Comparison of ENCODE assay signal across 14 cellular contexts in the genomic region with DNA sequence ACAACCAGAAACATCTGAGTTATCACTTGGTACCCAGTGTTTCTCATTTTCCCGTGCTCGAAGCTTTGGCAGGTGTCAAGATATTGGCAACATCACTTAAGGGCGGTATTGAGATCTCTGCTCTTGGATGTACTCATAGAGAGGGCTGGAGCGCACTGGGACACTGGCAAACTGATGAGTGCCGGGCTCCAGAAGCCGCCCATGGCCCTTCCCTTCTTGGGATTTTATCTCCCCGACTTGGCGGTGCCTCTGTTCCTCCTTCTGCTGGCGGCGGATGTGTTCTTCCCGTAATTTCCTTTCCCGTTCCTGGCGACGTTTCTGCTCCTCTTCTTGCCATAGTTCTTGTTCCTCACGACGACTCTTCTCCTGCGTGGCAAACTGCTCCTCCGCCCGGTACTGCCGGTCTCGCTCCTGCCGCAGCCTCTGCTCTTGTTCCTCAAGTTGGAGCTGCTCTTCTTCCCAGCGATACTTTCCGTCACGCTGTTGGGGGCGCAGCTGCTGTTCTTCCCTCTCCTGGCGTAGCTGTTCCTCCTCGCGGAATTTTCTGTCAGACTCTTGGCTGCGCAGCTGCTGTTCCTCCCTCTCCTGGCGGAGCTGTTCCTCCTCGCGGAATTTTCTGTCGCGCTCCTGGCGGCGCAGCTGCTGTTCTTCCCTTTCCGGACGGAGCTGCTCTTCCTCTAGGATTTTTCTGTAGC. TPM values are rescaled to one million over a fixed set of nuclear protein-coding genes. Genes with fewer than 3 reads are reported as not detected.
A peak's percentile ranks its signal among the peaks of the same experiment; 100 is the strongest.
DNase-seq lines count a peak whose midpoint lies in the region; ATAC-seq and TF ChIP-seq lines count a peak whose summit lies in the region.
"Had no signal": no experiment of that assay in that cellular context is flagged by ENCODE, and none has a peak within 500 bp of the region (broad histone marks: within the 10 kb centered on the region; RNA-seq: fewer than 3 reads in every experiment).

No MANE protein-coding gene starts in this region.

- no peaks in the 10 kb centered on the region for H3K36me3 ChIP-seq in GM23338 (ENCODE audit: insufficient read depth)
- H3K36me3 ChIP-seq in left lung, result no peaks in the 10 kb centered on the region
- H3K36me3 ChIP-seq in Karpas-422 (ENCODE audit: insufficient read depth, low read length), result no peaks in the 10 kb centered on the region

- no peaks in the 10 kb centered on the region; the same call in 2 of the 3 replicates for H3K9me3 Mint-ChIP-seq in GM23338

- H3K4me3 ChIP-seq in AG10803 (ENCODE audit: low read length) (peak overlapping the region; percentile 47), GM23338 (peak overlapping the region; percentile 59), cardiac fibroblast (replicated peaks in 1 of 2; ENCODE audit: low read depth in 2 of 2, low read length in 2 of 2) (peak overlapping the region; percentile 28 to 36), left lung (peak overlapping the region in 1 of 2 donors; percentile 16), Karpas-422 (ENCODE audit: low read length) (no peak overlapping the region)

- no peak for TF ChIP-seq CTCF in AG10803 (conservative IDR thresholded peaks at IDR 0.05; ENCODE audit: low read length)
- TF ChIP-seq CTCF in GM23338 (conservative IDR thresholded peaks at IDR 0.05; ENCODE audit: low read depth in 2 of 2), result no peak; a peak in 2 of 4 replicates
- TF ChIP-seq CTCF in cardiac fibroblast (IDR thresholded peaks at IDR 0.05; ENCODE audit: low read depth, low read length), result no peak
- no peak for TF ChIP-seq CTCF in left lung (IDR thresholded peaks at IDR 0.05)

- no peak overlapping the region for H3K9ac ChIP-seq in Karpas-422 (ENCODE audit: low read length)

- H3K4me3 Mint-ChIP-seq in GM23338, result no peak overlapping the region

- peaks cover 0 to 4% of the 10 kb centered on the region in 2 donors for H3K9me3 ChIP-seq in left lung
- H3K9me3 ChIP-seq in Karpas-422 (ENCODE audit: low read length), result no peaks in the 10 kb centered on the region

- H3K4me2 ChIP-seq in GM23338, result peak overlapping the region; percentile 88
- no peak overlapping the region for H3K4me2 ChIP-seq in Karpas-422 (ENCODE audit: low read depth, low read length, poor library complexity, severe bottlenecking)

- H3K4me1 ChIP-seq in GM23338 (ENCODE audit: insufficient read depth) (peaks cover 7% of the 10 kb centered on the region; the same call in 1 of the 2 replicates), left lung (peaks cover 26 to 48% of the 10 kb centered on the region in 2 donors), Karpas-422 (ENCODE audit: low read length) (peaks cover 14% of the 10 kb centered on the region)

- H3F3A ChIP-seq in GM23338 (replicated peaks; ENCODE audit: low read depth), result peaks cover 44% of the 10 kb centered on the region

- H2AFZ ChIP-seq in GM23338, result peak overlapping the region; percentile 80
- H2AFZ ChIP-seq in Karpas-422 (ENCODE audit: low read length), result no peak overlapping the region

- H3K9me2 ChIP-seq in GM23338 (ENCODE audit: insufficient read depth) (no peaks in the 10 kb centered on the region), Karpas-422 (replicated peaks; ENCODE audit: insufficient read depth, low read length) (no peaks in the 10 kb centered on the region)

- H3K27ac Mint-ChIP-seq in GM23338, result no peak overlapping the region

- intact Hi-C loops in left lung (cut with DNase I), result no loop called here

- H3K79me2 ChIP-seq in GM23338 (replicated peaks; ENCODE audit: insufficient read depth), result no peaks in the 10 kb centered on the region
- no peaks in the 10 kb centered on the region for H3K79me2 ChIP-seq in Karpas-422 (ENCODE audit: low read length)

- H3K27ac ChIP-seq in GM23338 (ENCODE audit: low read depth) (no peak overlapping the region), left lung (no peak overlapping the region), Karpas-422 (ENCODE audit: low read length) (no peak overlapping the region)

- peaks cover 90% of the 10 kb centered on the region for H3K27me3 ChIP-seq in GM23338 (ENCODE audit: insufficient read depth)
- peaks cover 57 to 100% of the 10 kb centered on the region in 2 donors for H3K27me3 ChIP-seq in left lung
- H3K27me3 ChIP-seq in Karpas-422 (ENCODE audit: low read length), result no peaks in the 10 kb centered on the region

- ATAC-seq in GM23338, result peak; percentile 12
- no peak for ATAC-seq in left lung
- ATAC-seq: stimulated activated naive CD8-positive, alpha-beta T cell treated with anti-CD3 and anti-CD28 coated beads, Interleukin-15, Interleukin-2, amounts not matched to agents 100 U/mL and 50 U/mL, for 24 hours had no signal

- H3K4me1 Mint-ChIP-seq in GM23338, result peaks cover 8% of the 10 kb centered on the region; the same call in 2 of the 3 replicates

- peaks cover 3% of the 10 kb centered on the region for H3K27me3 Mint-ChIP-seq in GM23338 (ENCODE audit: insufficient read depth, low read depth, poor library complexity)

- no peaks in the 10 kb centered on the region for H4K20me1 ChIP-seq in GM23338 (replicated peaks; ENCODE audit: insufficient read depth)
- H4K20me1 ChIP-seq in Karpas-422 (ENCODE audit: insufficient read depth, low read depth, low read length), result no peaks in the 10 kb centered on the region

- H3K36me3 Mint-ChIP-seq in GM23338 (ENCODE audit: low read depth), result peaks cover 4% of the 10 kb centered on the region; the same call in 1 of the 3 replicates

- DNase-seq in AG10803 (ENCODE audit: low read depth), result no peak
- DNase-seq in GM23338 (ENCODE audit: low spot score), result peak; percentile 56
- no peak for DNase-seq in cardiac fibroblast (ENCODE audit: low read depth in 2 of 2)
- peak; percentile 30 to 42 for DNase-seq in left lung
- DNase-seq in HuH-7 (ENCODE audit: low spot score), result no peak
- DNase-seq in AG08396 (ENCODE audit: low spot score), result no peak
- no peak for DNase-seq in Karpas-422
- DNase-seq in KG1 (lab: John Stamatoyannopoulos, UW), result no peak
- DNase-seq: amniotic stem cell; DMS79 treated with DMSO at 0.1 percent for 48 hours; GOT3; NK-92 treated with Interleukin-12 subunit alpha and Interleukin-12 subunit beta, amount 100 ng/mL, for 24 hours; stimulated activated naive CD8-positive, alpha-beta T cell treated with anti-CD3 and anti-CD28 coated beads, Interleukin-15, Interleukin-2, amounts not matched to agents 100 U/mL and 50 U/mL, for 24 hours had no signal

TF ChIP-seq in GM23338, 12 proteins besides CTCF, POLR2A, EP300 and RAD21:
- no peak for TF ChIP-seq CREB1 (CRISPR knock-in tag; IDR thresholded peaks at IDR 0.05; ENCODE audit: low read depth)
- TF ChIP-seq EZH2phosphoT487 (IDR thresholded peaks at IDR 0.05; ENCODE audit: unreplicated experiment), result peak; percentile 58
- TF ChIP-seq NANOG (IDR thresholded peaks at IDR 0.05; ENCODE audit: borderline replicate concordance), result no peak
- no peak for TF ChIP-seq STAT1 (IDR thresholded peaks at IDR 0.05; ENCODE audit: unreplicated experiment)
- TF ChIP-seq, protein P1, sequence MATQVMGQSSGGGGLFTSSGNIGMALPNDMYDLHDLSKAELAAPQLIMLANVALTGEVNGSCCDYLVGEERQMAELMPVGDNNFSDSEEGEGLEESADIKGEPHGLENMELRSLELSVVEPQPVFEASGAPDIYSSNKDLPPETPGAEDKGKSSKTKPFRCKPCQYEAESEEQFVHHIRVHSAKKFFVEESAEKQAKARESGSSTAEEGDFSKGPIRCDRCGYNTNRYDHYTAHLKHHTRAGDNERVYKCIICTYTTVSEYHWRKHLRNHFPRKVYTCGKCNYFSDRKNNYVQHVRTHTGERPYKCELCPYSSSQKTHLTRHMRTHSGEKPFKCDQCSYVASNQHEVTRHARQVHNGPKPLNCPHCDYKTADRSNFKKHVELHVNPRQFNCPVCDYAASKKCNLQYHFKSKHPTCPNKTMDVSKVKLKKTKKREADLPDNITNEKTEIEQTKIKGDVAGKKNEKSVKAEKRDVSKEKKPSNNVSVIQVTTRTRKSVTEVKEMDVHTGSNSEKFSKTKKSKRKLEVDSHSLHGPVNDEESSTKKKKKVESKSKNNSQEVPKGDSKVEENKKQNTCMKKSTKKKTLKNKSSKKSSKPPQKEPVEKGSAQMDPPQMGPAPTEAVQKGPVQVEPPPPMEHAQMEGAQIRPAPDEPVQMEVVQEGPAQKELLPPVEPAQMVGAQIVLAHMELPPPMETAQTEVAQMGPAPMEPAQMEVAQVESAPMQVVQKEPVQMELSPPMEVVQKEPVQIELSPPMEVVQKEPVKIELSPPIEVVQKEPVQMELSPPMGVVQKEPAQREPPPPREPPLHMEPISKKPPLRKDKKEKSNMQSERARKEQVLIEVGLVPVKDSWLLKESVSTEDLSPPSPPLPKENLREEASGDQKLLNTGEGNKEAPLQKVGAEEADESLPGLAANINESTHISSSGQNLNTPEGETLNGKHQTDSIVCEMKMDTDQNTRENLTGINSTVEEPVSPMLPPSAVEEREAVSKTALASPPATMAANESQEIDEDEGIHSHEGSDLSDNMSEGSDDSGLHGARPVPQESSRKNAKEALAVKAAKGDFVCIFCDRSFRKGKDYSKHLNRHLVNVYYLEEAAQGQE (IDR thresholded peaks at IDR 0.05; ENCODE audit: unreplicated experiment), result no peak
- TF ChIP-seq ZNF114 (CRISPR knock-in tag; IDR thresholded peaks at IDR 0.05), result no peak
- TF ChIP-seq EZH2 (IDR thresholded peaks at IDR 0.05; ENCODE audit: low read depth, unreplicated experiment), result peak; percentile 74

RNA-seq across cellular contexts. Expression of a gene that starts 7.8 kb away (rescaled TPM):
- total RNA-seq in GM23338 (2014; rRNA removed; shearing (Covaris generic)), result 0.19 and 0.38 TPM in 2 replicates
- polyA plus RNA-seq in GM23338 (2016; fragmentation: Nextera tagmentation; extraction: Ambion mirVana), result 0.33 and 0.42 TPM in 2 replicates
- total RNA-seq in left lung, result under 1 TPM; 0.03 to 0.16 TPM
- not detected in 2 replicates for total RNA-seq in Karpas-422 (2014; rRNA removed; shearing (Covaris generic); ENCODE audit: low replicate concordance)
- total RNA-seq: myocyte had no signal

RNA-seq across cellular contexts. Expression of a gene that starts 18.6 kb away (rescaled TPM):
- total RNA-seq in GM23338 (2014; rRNA removed; shearing (Covaris generic)), result not detected in 2 replicates
- not detected in 2 replicates for polyA plus RNA-seq in GM23338 (2016; fragmentation: Nextera tagmentation; extraction: Ambion mirVana)
- not detected for total RNA-seq in left lung
- not detected in 2 replicates for total RNA-seq in Karpas-422 (2014; rRNA removed; shearing (Covaris generic); ENCODE audit: low replicate concordance)
- total RNA-seq: myocyte had no signal

RNA-seq across cellular contexts. Expression of a gene that starts 51.6 kb away (rescaled TPM):
- total RNA-seq in GM23338 (2014; rRNA removed; shearing (Covaris generic)), result not detected in 2 replicates
- polyA plus RNA-seq in GM23338 (2016; fragmentation: Nextera tagmentation; extraction: Ambion mirVana), result not detected in 2 replicates
- not detected for total RNA-seq in left lung
- total RNA-seq in Karpas-422 (2014; rRNA removed; shearing (Covaris generic); ENCODE audit: low replicate concordance), result not detected in 2 replicates

Comparison
In these comparisons a context has a peak if more than half of its experiments do, and no peak if none do; other contexts are left out.
1. DNase-seq: peak in GM23338 (single experiment) and left lung (2 of 2); none in AG10803 (single experiment), cardiac fibroblast (0 of 2), HuH-7 (single experiment), AG08396 (single experiment), Karpas-422 (single experiment) and KG1 (single experiment).